12 cellular contexts compared by ENCODE assay signal in genomic region chr1:184492543-184492942, GRCh38.
DNase-seq lines count a peak whose midpoint lies in the region; ATAC-seq and TF ChIP-seq lines count a peak whose summit lies in the region.
"Had no signal": no experiment of that assay in that cellular context is flagged by ENCODE, and none has a peak within 500 bp of the region (broad histone marks: within the 10 kb centered on the region; RNA-seq: fewer than 3 reads in every experiment).

No MANE protein-coding gene starts in this region.

- ATAC-seq in lower lobe of right lung = no peak
- no peak for ATAC-seq in esophagus mucosa
- no peak for ATAC-seq in aorta (ENCODE audit: low FRiP score)
- ATAC-seq in HG02642 (IDR thresholded peaks at IDR 0.05; ENCODE audit: poor library complexity, unreplicated experiment) = no peak

- no peaks in the 10 kb centered on the region for H3F3A ChIP-seq in Loucy (ENCODE audit: low read depth)

- H4K20me1 ChIP-seq in Loucy (ENCODE audit: insufficient read depth, low read length, poor library complexity, severe bottlenecking) = no peaks in the 10 kb centered on the region

- no peak overlapping the region for H3K4me3 ChIP-seq in Loucy (ENCODE audit: low read length, poor library complexity, severe bottlenecking)
- H3K4me3 ChIP-seq in breast epithelium = no peak overlapping the region
- H3K4me3 ChIP-seq in lower lobe of right lung = no peak overlapping the region
- H3K4me3 ChIP-seq in stomach = no peak overlapping the region
- H3K4me3 ChIP-seq in aorta (ENCODE audit: low read length in 2 of 2) = no peak overlapping the region

- H3K27ac ChIP-seq in breast epithelium = peak overlapping the region; percentile 18 to 78
- peak overlapping the region; percentile 70 for H3K27ac ChIP-seq in lower lobe of right lung
- peak overlapping the region in 3 of 5 donors; percentile 58 to 78 (median 73) for H3K27ac ChIP-seq in stomach
- H3K27ac ChIP-seq in aorta (ENCODE audit: low read depth in 1 of 2, low read length in 2 of 2) = no peak overlapping the region

- no peaks in the 10 kb centered on the region for H3K9me2 ChIP-seq in Loucy (replicated peaks; ENCODE audit: low read depth, low read length)

- H3K36me3 ChIP-seq in Loucy (ENCODE audit: insufficient read depth, low read length) = no peaks in the 10 kb centered on the region
- H3K36me3 ChIP-seq in breast epithelium = no peaks in the 10 kb centered on the region
- no peaks in the 10 kb centered on the region for H3K36me3 ChIP-seq in lower lobe of right lung
- no peaks in the 10 kb centered on the region for H3K36me3 ChIP-seq in stomach
- H3K36me3 ChIP-seq in aorta (ENCODE audit: control insufficient read depth in 1 of 2, insufficient read depth in 2 of 2, low read length in 1 of 2) = no peaks in the 10 kb centered on the region

- TF ChIP-seq POLR2A in breast epithelium (IDR thresholded peaks at IDR 0.05) (no peak), stomach (IDR thresholded peaks at IDR 0.05) (no peak)

- DNase-seq in breast epithelium (ENCODE audit: low spot score in 2 of 2) (no peak), lower lobe of right lung (no peak), stomach (no peak), aorta (no peak)
- DNase-seq: activated gamma-delta T cell treated with Interleukin-2 at 50 U/mL for 16 hours, KBM-7, kidney glomerular epithelial cell, NCI-H2029 treated with DMSO at 0.1 percent for 48 hours had no signal

- no peak for TF ChIP-seq EP300 in stomach (IDR thresholded peaks at IDR 0.05)

- intact Hi-C loops in breast epithelium (cut with DNase I; ENCODE audit: low total_unique reads) (no loop called here), lower lobe of right lung (cut with DNase I) (no loop called here), stomach (cut with DNase I; ENCODE audit: low total_unique reads) (no loop called here), aorta (cut with DNase I) (no loop called here)

- peaks cover 8% of the 10 kb centered on the region; the same call in 1 of the 2 replicates for H3K79me2 ChIP-seq in Loucy (ENCODE audit: insufficient read depth, low read length)

- H3K9ac ChIP-seq in Loucy (ENCODE audit: low read depth, low read length, poor library complexity, severe bottlenecking) = no peak overlapping the region

- H3K4me2 ChIP-seq in Loucy (ENCODE audit: low read depth, low read length, poor library complexity, severe bottlenecking) = peak overlapping the region; percentile 63

- H3K9me3 ChIP-seq in Loucy (ENCODE audit: insufficient read depth, low read depth, low read length) (no peaks in the 10 kb centered on the region), breast epithelium (no peaks in the 10 kb centered on the region), lower lobe of right lung (no peaks in the 10 kb centered on the region), stomach (no peaks in the 10 kb centered on the region), aorta (ENCODE audit: control insufficient read depth, low read length) (no peaks in the 10 kb centered on the region)
- H3K9me3 ChIP-seq: Caco-2 had no signal

- no peak for TF ChIP-seq CTCF in Loucy (conservative IDR thresholded peaks at IDR 0.05; ENCODE audit: low read length)
- TF ChIP-seq CTCF in breast epithelium (IDR thresholded peaks at IDR 0.05) = no peak
- no peak for TF ChIP-seq CTCF in lower lobe of right lung (IDR thresholded peaks at IDR 0.05)
- no peak for TF ChIP-seq CTCF in stomach (IDR thresholded peaks at IDR 0.05)

- no peak overlapping the region for H2AFZ ChIP-seq in Loucy (ENCODE audit: low read length)

- H3K27me3 ChIP-seq in Loucy (ENCODE audit: insufficient read depth, low read length, poor library complexity, severe bottlenecking) = no peaks in the 10 kb centered on the region
- no peaks in the 10 kb centered on the region for H3K27me3 ChIP-seq in breast epithelium
- no peaks in the 10 kb centered on the region for H3K27me3 ChIP-seq in lower lobe of right lung (ENCODE audit: low read depth)
- no peaks in the 10 kb centered on the region for H3K27me3 ChIP-seq in stomach
- no peaks in the 10 kb centered on the region for H3K27me3 ChIP-seq in aorta (ENCODE audit: control insufficient read depth in 1 of 2, insufficient read depth in 2 of 2, low read length in 1 of 2)

- H3K4me1 ChIP-seq in Loucy (ENCODE audit: insufficient read depth, low read length, poor library complexity, severe bottlenecking) (peaks cover 24% of the 10 kb centered on the region), breast epithelium (no peaks in the 10 kb centered on the region), lower lobe of right lung (peaks cover 31% of the 10 kb centered on the region), stomach (peaks cover 15 to 78% (median 50%) of the 10 kb centered on the region in 4 donors), aorta (ENCODE audit: control insufficient read depth in 1 of 2, insufficient read depth in 2 of 2, low read length in 2 of 2) (peaks cover 0 to 3% of the 10 kb centered on the region in 2 donors)

Comparison
In these comparisons a context has a peak if more than half of its experiments do, and no peak if none do; other contexts are left out.
1. H3K27ac ChIP-seq: peak in breast epithelium (2 of 2), lower lobe of right lung (single experiment) and stomach (3 of 5); none in aorta (0 of 2).